In genomic region chr1:182348916-182349747, GRCh38 we compare ENCODE assay signal across 13 cellular contexts. TPM values are rescaled to one million over a fixed set of nuclear protein-coding genes. Genes with fewer than 3 reads are reported as not detected.
A peak's percentile ranks its signal among the peaks of the same experiment; 100 is the strongest.
DNase-seq lines count a peak whose midpoint lies in the region; ATAC-seq, FAIRE-seq and TF ChIP-seq lines count a peak whose summit lies in the region.
"Had no signal": no experiment of that assay in that cellular context is flagged by ENCODE, and none has a peak within 500 bp of the region (broad histone marks: within the 10 kb centered on the region; RNA-seq: fewer than 3 reads in every experiment).

No MANE protein-coding gene starts in this region.

- WGBS in esophagus squamous epithelium, 2 donors, result 73 to 87% methylated on average over 3 to 6 of the region's 7 CpGs
- WGBS in thyroid gland, 2 donors, result 69 to 73% methylated on average over 7 of the region's 7 CpGs
- WGBS in pancreas, 2 donors, result 81 to 86% methylated on average over 7 of the region's 7 CpGs

- H3K27me3 ChIP-seq in esophagus squamous epithelium (no peaks in the 10 kb centered on the region), muscle layer of duodenum (ENCODE audit: low read depth, low read length) (no peaks in the 10 kb centered on the region), thyroid gland (no peaks in the 10 kb centered on the region), upper lobe of right lung (no peaks in the 10 kb centered on the region), pancreas (no peaks in the 10 kb centered on the region)

- H3K27ac ChIP-seq in esophagus squamous epithelium, result peak overlapping the region; percentile 20 to 71 (median 60)
- H3K27ac ChIP-seq in muscle layer of duodenum (ENCODE audit: low read length), result peak overlapping the region; percentile 36
- peak overlapping the region; percentile 17 to 38 (median 21) for H3K27ac ChIP-seq in thyroid gland
- H3K27ac ChIP-seq in upper lobe of right lung, result no peak overlapping the region
- H3K27ac ChIP-seq in pancreas, result no peak overlapping the region
- H3K27ac ChIP-seq: SK-N-MC had no signal

- H3K4me3 ChIP-seq in esophagus squamous epithelium, result no peak overlapping the region
- H3K4me3 ChIP-seq in muscle layer of duodenum (ENCODE audit: low read depth in 1 of 2, low read length in 2 of 2), result no peak overlapping the region
- H3K4me3 ChIP-seq in thyroid gland (replicated peaks in 1 of 3), result no peak overlapping the region
- H3K4me3 ChIP-seq in upper lobe of right lung, result no peak overlapping the region
- H3K4me3 ChIP-seq in pancreas, result no peak overlapping the region
- H3K4me3 ChIP-seq: SK-N-MC had no signal

- ATAC-seq in upper lobe of right lung (no peak), pancreas (no peak), HG03135 (IDR thresholded peaks at IDR 0.05; ENCODE audit: unreplicated experiment) (no peak)
- ATAC-seq: stimulated activated memory B cell treated with anti-CD40 and anti-IgM and Interleukin-4, amounts not matched to agents 10 μg/mL and 1 μg/mL and 100 μg/mL, for 72 hours had no signal

- H3K36me3 ChIP-seq in esophagus squamous epithelium, result no peaks in the 10 kb centered on the region
- no peaks in the 10 kb centered on the region for H3K36me3 ChIP-seq in muscle layer of duodenum (ENCODE audit: control insufficient read depth in 1 of 2, insufficient read depth in 2 of 2, low read length in 2 of 2)
- H3K36me3 ChIP-seq in thyroid gland, result no peaks in the 10 kb centered on the region
- H3K36me3 ChIP-seq in upper lobe of right lung, result no peaks in the 10 kb centered on the region
- H3K36me3 ChIP-seq in pancreas, result no peaks in the 10 kb centered on the region

- intact Hi-C loops in esophagus squamous epithelium (cut with DNase I) (no loop called here), thyroid gland (cut with DNase I) (no loop called here), upper lobe of right lung (cut with DNase I) (no loop called here), pancreas (cut with DNase I) (no loop called here)

- no peak for TF ChIP-seq POLR2A in esophagus squamous epithelium (IDR thresholded peaks at IDR 0.05)
- TF ChIP-seq POLR2A in thyroid gland (IDR thresholded peaks at IDR 0.05), result no peak

- DNase-seq in NCI-H526 (lab: John Stamatoyannopoulos, UW) (peak; percentile 99), esophagus squamous epithelium (lab: John Stamatoyannopoulos, UW) (no peak), thyroid gland (peak; percentile 59 to 69), upper lobe of right lung (no peak), pancreas (no peak)
- DNase-seq: activated T-cell treated with anti-CD3 and anti-CD28 coated beads, Interleukin-2, amount 50 U/mL, for 1 hour; NCI-H1694 treated with DMSO at 0.1 percent for 48 hours had no signal

- no peaks in the 10 kb centered on the region for H3K9me3 ChIP-seq in esophagus squamous epithelium
- H3K9me3 ChIP-seq in muscle layer of duodenum (ENCODE audit: control insufficient read depth in 1 of 2, low read length in 2 of 2), result no peaks in the 10 kb centered on the region
- H3K9me3 ChIP-seq in thyroid gland, result no peaks in the 10 kb centered on the region
- no peaks in the 10 kb centered on the region for H3K9me3 ChIP-seq in upper lobe of right lung
- H3K9me3 ChIP-seq in pancreas, result no peaks in the 10 kb centered on the region

- TF ChIP-seq CTCF in esophagus squamous epithelium (IDR thresholded peaks at IDR 0.05), result no peak
- no peak for TF ChIP-seq CTCF in thyroid gland (IDR thresholded peaks at IDR 0.05)
- TF ChIP-seq CTCF in upper lobe of right lung (IDR thresholded peaks at IDR 0.05), result no peak
- TF ChIP-seq CTCF in pancreas (IDR thresholded peaks at IDR 0.05), result no peak

- FAIRE-seq in pancreas (lab: Jason Lieb, UNC), result no peak

- H3K4me1 ChIP-seq in esophagus squamous epithelium (peaks cover 0 to 8% (median 0%) of the 10 kb centered on the region in 3 donors), muscle layer of duodenum (ENCODE audit: control insufficient read depth in 1 of 2, insufficient read depth in 2 of 2, low read length in 2 of 2) (peaks cover 5% of the 10 kb centered on the region in 2 donors), thyroid gland (peaks cover 6 to 17% of the 10 kb centered on the region in 2 donors), upper lobe of right lung (peaks cover 7% of the 10 kb centered on the region), pancreas (no peaks in the 10 kb centered on the region)

RNA-seq across cellular contexts. Expression of gene GLUL, which starts 42.5 kb away (rescaled TPM):
- total RNA-seq in esophagus squamous epithelium (1,000 to 10,000 TPM in 3 of 4 donors, 100 to 1,000 TPM in 1; 597 to 1,638 (median 1,035) TPM), thyroid gland (1,000 to 10,000 TPM; 1,653 to 2,736 (median 2,263) TPM), upper lobe of right lung (1,001 TPM), pancreas (100 to 1,000 TPM; 261 to 512 (median 332) TPM)
- 100 to 1,000 TPM; 178 to 237 TPM for polyA plus RNA-seq in pancreas

RNA-seq across cellular contexts. Expression of gene TEDDM1, which starts 51.3 kb away (rescaled TPM):
- total RNA-seq in esophagus squamous epithelium (not detected), thyroid gland (not detected), upper lobe of right lung (not detected), pancreas (not detected)
- under 1 TPM in 1 of 2 donors, not detected in 1; 0.05 TPM for polyA plus RNA-seq in pancreas
- total RNA-seq: liver had no signal
- polyA plus RNA-seq: adipose tissue had no signal

Comparison
In these comparisons a context has a peak if more than half of its experiments do, and no peak if none do; other contexts are left out.
1. DNase-seq: peak in NCI-H526 (2 of 2) and thyroid gland (2 of 2); none in esophagus squamous epithelium (single experiment), upper lobe of right lung (single experiment) and pancreas (0 of 6).
2. H3K27ac ChIP-seq: peak in esophagus squamous epithelium (4 of 4), muscle layer of duodenum (single experiment) and thyroid gland (3 of 3); none in upper lobe of right lung (single experiment) and pancreas (0 of 4).